Comparison of ENCODE assay signal across 3 cellular contexts in the genomic region with DNA sequence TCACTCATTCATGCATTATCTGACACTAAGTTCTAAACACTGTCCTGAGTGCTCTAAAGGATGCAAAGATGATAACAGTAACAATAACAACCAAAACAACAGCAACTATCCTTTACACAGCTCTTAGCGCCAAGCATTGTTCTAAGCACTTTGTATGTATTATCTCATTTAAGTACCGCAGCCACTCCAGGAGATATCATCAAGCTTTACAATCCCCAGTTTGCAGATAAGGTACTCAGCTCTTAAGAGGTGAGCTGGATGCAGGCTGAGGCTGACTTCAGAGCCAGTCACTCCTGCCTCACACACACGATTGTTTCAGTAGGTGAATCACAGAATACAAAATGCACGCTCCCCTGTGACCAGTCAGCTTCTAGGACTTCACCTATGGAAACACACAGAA.
TF ChIP-seq lines count a peak whose summit lies in the region.

No MANE protein-coding gene starts in this region.

TF ChIP-seq in SK-N-SH, 30 proteins besides CTCF, POLR2A, EP300 and RAD21 (continued from another document):
- TF ChIP-seq RCOR1 (IDR thresholded peaks at IDR 0.05; ENCODE audit: low read length), result no peak
TF ChIP-seq in SK-N-SH: peak in this region for 1.

TF ChIP-seq in SK-N-SH treated with all-trans-retinoic acid at 6 μM for 48 hours, 23 proteins besides CTCF, POLR2A, EP300 and RAD21 (continued from another document):
- TF ChIP-seq, protein P1, sequence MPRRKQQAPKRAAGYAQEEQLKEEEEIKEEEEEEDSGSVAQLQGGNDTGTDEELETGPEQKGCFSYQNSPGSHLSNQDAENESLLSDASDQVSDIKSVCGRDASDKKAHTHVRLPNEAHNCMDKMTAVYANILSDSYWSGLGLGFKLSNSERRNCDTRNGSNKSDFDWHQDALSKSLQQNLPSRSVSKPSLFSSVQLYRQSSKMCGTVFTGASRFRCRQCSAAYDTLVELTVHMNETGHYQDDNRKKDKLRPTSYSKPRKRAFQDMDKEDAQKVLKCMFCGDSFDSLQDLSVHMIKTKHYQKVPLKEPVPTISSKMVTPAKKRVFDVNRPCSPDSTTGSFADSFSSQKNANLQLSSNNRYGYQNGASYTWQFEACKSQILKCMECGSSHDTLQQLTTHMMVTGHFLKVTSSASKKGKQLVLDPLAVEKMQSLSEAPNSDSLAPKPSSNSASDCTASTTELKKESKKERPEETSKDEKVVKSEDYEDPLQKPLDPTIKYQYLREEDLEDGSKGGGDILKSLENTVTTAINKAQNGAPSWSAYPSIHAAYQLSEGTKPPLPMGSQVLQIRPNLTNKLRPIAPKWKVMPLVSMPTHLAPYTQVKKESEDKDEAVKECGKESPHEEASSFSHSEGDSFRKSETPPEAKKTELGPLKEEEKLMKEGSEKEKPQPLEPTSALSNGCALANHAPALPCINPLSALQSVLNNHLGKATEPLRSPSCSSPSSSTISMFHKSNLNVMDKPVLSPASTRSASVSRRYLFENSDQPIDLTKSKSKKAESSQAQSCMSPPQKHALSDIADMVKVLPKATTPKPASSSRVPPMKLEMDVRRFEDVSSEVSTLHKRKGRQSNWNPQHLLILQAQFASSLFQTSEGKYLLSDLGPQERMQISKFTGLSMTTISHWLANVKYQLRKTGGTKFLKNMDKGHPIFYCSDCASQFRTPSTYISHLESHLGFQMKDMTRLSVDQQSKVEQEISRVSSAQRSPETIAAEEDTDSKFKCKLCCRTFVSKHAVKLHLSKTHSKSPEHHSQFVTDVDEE (CRISPR knock-in tag; IDR thresholded peaks at IDR 0.05), result no peak
- TF ChIP-seq ZNF8 (CRISPR knock-in tag; IDR thresholded peaks at IDR 0.05) (no peak), TCF4 (CRISPR knock-in tag; IDR thresholded peaks at IDR 0.05; ENCODE audit: borderline replicate concordance) (no peak)

TF ChIP-seq in HEK293, 187 proteins besides CTCF, POLR2A, EP300 and RAD21 (continued from another document):
- no peak for TF ChIP-seq ZNF558 (tag by site-specific recombination; IDR thresholded peaks at IDR 0.05)
- TF ChIP-seq MZF1 (tag by site-specific recombination; IDR thresholded peaks at IDR 0.05; ENCODE audit: borderline replicate concordance), result peak; percentile 88; the same call in 1 of the 2 replicates
- no peak for TF ChIP-seq REPIN1 (tag by site-specific recombination; IDR thresholded peaks at IDR 0.05; ENCODE audit: low read depth)
- no peak for TF ChIP-seq ZNF585B (tag by site-specific recombination; IDR thresholded peaks at IDR 0.05)
- TF ChIP-seq ZNF626 (tag by site-specific recombination; IDR thresholded peaks at IDR 0.05), result no peak
- TF ChIP-seq GLIS1 (tag by site-specific recombination; IDR thresholded peaks at IDR 0.05), result peak; percentile 8; the same call in 1 of the 2 replicates
- no peak for TF ChIP-seq BCL11A (tag by site-specific recombination; IDR thresholded peaks at IDR 0.05; ENCODE audit: low read depth)
- no peak for TF ChIP-seq ZNF837 (tag by site-specific recombination; IDR thresholded peaks at IDR 0.05)
- TF ChIP-seq ZNF664 (tag by site-specific recombination; IDR thresholded peaks at IDR 0.05), result peak; percentile 98
- TF ChIP-seq TRIM28 (IDR thresholded peaks at IDR 0.05; ENCODE audit: borderline replicate concordance, low read length), result peak; percentile 92
- no peak for TF ChIP-seq ZNF184 (tag by site-specific recombination; IDR thresholded peaks at IDR 0.05)
- TF ChIP-seq, protein P2, sequence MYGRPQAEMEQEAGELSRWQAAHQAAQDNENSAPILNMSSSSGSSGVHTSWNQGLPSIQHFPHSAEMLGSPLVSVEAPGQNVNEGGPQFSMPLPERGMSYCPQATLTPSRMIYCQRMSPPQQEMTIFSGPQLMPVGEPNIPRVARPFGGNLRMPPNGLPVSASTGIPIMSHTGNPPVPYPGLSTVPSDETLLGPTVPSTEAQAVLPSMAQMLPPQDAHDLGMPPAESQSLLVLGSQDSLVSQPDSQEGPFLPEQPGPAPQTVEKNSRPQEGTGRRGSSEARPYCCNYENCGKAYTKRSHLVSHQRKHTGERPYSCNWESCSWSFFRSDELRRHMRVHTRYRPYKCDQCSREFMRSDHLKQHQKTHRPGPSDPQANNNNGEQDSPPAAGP (tag by site-specific recombination; IDR thresholded peaks at IDR 0.05), result no peak
- TF ChIP-seq ZNF580 (tag by site-specific recombination; IDR thresholded peaks at IDR 0.05), result peak; percentile 34; the same call in 1 of the 2 replicates
- TF ChIP-seq, protein P3, sequence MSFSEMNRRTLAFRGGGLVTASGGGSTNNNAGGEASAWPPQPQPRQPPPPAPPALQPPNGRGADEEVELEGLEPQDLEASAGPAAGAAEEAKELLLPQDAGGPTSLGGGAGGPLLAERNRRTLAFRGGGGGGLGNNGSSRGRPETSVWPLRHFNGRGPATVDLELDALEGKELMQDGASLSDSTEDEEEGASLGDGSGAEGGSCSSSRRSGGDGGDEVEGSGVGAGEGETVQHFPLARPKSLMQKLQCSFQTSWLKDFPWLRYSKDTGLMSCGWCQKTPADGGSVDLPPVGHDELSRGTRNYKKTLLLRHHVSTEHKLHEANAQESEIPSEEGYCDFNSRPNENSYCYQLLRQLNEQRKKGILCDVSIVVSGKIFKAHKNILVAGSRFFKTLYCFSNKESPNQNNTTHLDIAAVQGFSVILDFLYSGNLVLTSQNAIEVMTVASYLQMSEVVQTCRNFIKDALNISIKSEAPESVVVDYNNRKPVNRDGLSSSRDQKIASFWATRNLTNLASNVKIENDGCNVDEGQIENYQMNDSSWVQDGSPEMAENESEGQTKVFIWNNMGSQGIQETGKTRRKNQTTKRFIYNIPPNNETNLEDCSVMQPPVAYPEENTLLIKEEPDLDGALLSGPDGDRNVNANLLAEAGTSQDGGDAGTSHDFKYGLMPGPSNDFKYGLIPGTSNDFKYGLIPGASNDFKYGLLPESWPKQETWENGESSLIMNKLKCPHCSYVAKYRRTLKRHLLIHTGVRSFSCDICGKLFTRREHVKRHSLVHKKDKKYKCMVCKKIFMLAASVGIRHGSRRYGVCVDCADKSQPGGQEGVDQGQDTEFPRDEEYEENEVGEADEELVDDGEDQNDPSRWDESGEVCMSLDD (tag by site-specific recombination; IDR thresholded peaks at IDR 0.05), result no peak
